ENCODE assay signal across 10 cellular contexts in the genomic region with DNA sequence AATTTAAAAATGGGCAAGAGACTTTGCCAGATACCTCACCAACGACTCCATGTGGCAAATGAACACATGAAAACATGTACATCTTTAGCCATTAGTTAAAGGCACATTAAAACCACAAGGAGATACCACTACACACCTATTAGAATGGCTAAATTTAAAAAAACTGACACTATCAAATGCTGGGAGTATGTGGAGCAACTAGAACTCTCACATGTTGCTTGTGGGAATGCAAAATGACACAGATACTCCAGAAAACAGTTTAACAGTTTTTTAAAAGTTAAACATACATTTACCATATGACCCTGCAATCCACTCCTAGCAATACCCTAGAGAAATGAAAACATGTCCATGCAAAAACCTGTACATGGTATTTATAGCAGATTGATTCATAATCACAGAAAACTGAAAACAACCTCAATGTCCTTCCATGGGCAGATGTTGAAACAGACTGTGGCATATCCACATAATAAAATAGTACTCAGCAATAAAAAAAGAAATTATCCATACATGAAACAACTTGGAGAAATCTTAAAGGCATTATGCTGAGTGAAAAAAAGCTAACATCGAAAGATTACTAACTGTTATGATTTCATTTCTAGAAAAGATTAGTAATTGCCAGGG. TPM values are rescaled to one million over a fixed set of nuclear protein-coding genes. Genes with fewer than 3 reads are reported as not detected.
DNase-seq lines count a peak whose midpoint lies in the region; ATAC-seq and TF ChIP-seq lines count a peak whose summit lies in the region.
"Had no signal": no experiment of that assay in that cellular context is flagged by ENCODE, and none has a peak within 500 bp of the region (broad histone marks: within the 10 kb centered on the region; RNA-seq: fewer than 3 reads in every experiment).

No MANE protein-coding gene starts in this region.

- H3K27ac Mint-ChIP-seq in activated T-cell treated with anti-CD3 and anti-CD28 coated beads, Interleukin-2, amount 50 U/mL, for 72 hours: no peak overlapping the region
- no peak overlapping the region for H3K27ac Mint-ChIP-seq in activated CD4-positive, alpha-beta memory T cell treated with anti-CD3 and anti-CD28 coated beads, Interleukin-2, amount 10 ng/mL, durations not matched to agents 7 days and 5 days
- H3K27ac Mint-ChIP-seq in stimulated activated naive CD8-positive, alpha-beta T cell treated with anti-CD3 and anti-CD28 coated beads, Interleukin-15, amount 100 ng/mL, for 72 hours: no peak overlapping the region

- peaks cover 38% of the 10 kb centered on the region for H3K27me3 Mint-ChIP-seq in activated T-cell treated with anti-CD3 and anti-CD28 coated beads, Interleukin-2, amount 50 U/mL, for 72 hours (ENCODE audit: low read depth)
- H3K27me3 Mint-ChIP-seq in activated CD4-positive, alpha-beta memory T cell treated with anti-CD3 and anti-CD28 coated beads, Interleukin-2, amount 10 ng/mL, durations not matched to agents 7 days and 5 days: peaks cover 19% of the 10 kb centered on the region
- H3K27me3 Mint-ChIP-seq in stimulated activated naive CD8-positive, alpha-beta T cell treated with anti-CD3 and anti-CD28 coated beads, Interleukin-15, amount 100 ng/mL, for 72 hours: peaks cover 31% of the 10 kb centered on the region

- DNase-seq in activated T-cell treated with anti-CD3 and anti-CD28 coated beads, Interleukin-2, amount 50 U/mL, for 72 hours: no peak
- DNase-seq in activated T-cell treated with anti-CD3 and anti-CD28 coated beads for 4 hours (no peak), foreskin fibroblast (no peak), DMS153 (lab: John Stamatoyannopoulos, UW) (no peak), HuH-7 (ENCODE audit: low spot score) (no peak)
- no peak for DNase-seq in activated CD4-positive, alpha-beta memory T cell treated with anti-CD3 and anti-CD28 coated beads, Interleukin-2, amount 10 ng/mL, durations not matched to agents 7 days and 5 days
- no peak for DNase-seq in stimulated activated naive CD8-positive, alpha-beta T cell treated with anti-CD3 and anti-CD28 coated beads, Interleukin-15, amount 100 ng/mL, for 72 hours
- DNase-seq: activated T-cell treated with anti-CD3 and anti-CD28 coated beads, Interleukin-2, amount 50 U/mL, for 48 hours; MV-4-11 had no signal

- CTCF ChIA-PET in activated CD4-positive, alpha-beta memory T cell treated with anti-CD3 and anti-CD28 coated beads, Interleukin-2, amount 10 ng/mL, durations not matched to agents 7 days and 5 days (lab: Charles Lee): no interaction called here

- peaks cover 21% of the 10 kb centered on the region for H3K4me1 Mint-ChIP-seq in activated T-cell treated with anti-CD3 and anti-CD28 coated beads, Interleukin-2, amount 50 U/mL, for 72 hours (ENCODE audit: low read depth)
- H3K4me1 Mint-ChIP-seq in activated CD4-positive, alpha-beta memory T cell treated with anti-CD3 and anti-CD28 coated beads, Interleukin-2, amount 10 ng/mL, durations not matched to agents 7 days and 5 days: peaks cover 26% of the 10 kb centered on the region
- H3K4me1 Mint-ChIP-seq in stimulated activated naive CD8-positive, alpha-beta T cell treated with anti-CD3 and anti-CD28 coated beads, Interleukin-15, amount 100 ng/mL, for 72 hours: peaks cover 42% of the 10 kb centered on the region

- TF ChIP-seq CTCF in foreskin fibroblast (IDR thresholded peaks at IDR 0.05; ENCODE audit: low read depth, low read length): no peak

- H3K4me3 ChIP-seq in foreskin fibroblast (ENCODE audit: low read depth in 1 of 2, low read length in 2 of 2): peak overlapping the region; percentile 86 to 95

- POLR2A ChIA-PET in activated CD4-positive, alpha-beta memory T cell treated with anti-CD3 and anti-CD28 coated beads, Interleukin-2, amount 10 ng/mL, durations not matched to agents 7 days and 5 days (lab: Charles Lee): no interaction called here

- peaks cover 1 to 5% of the 10 kb centered on the region in 2 donors for H3K36me3 Mint-ChIP-seq in activated T-cell treated with anti-CD3 and anti-CD28 coated beads, Interleukin-2, amount 50 U/mL, for 72 hours (ENCODE audit: insufficient read depth in 2 of 2)
- H3K36me3 Mint-ChIP-seq in activated CD4-positive, alpha-beta memory T cell treated with anti-CD3 and anti-CD28 coated beads, Interleukin-2, amount 10 ng/mL, durations not matched to agents 7 days and 5 days (ENCODE audit: low read depth): peaks cover under 1% of the 10 kb centered on the region

- TF ChIP-seq POLR2A in GM18505 (IDR thresholded peaks at IDR 0.05; ENCODE audit: borderline replicate concordance, extremely low read depth, insufficient read depth, insufficient read length): no peak

- peak overlapping the region; percentile 60 to 88 for H3K4me3 Mint-ChIP-seq in activated T-cell treated with anti-CD3 and anti-CD28 coated beads, Interleukin-2, amount 50 U/mL, for 72 hours
- peak overlapping the region; percentile 35 for H3K4me3 Mint-ChIP-seq in activated CD4-positive, alpha-beta memory T cell treated with anti-CD3 and anti-CD28 coated beads, Interleukin-2, amount 10 ng/mL, durations not matched to agents 7 days and 5 days
- H3K4me3 Mint-ChIP-seq in stimulated activated naive CD8-positive, alpha-beta T cell treated with anti-CD3 and anti-CD28 coated beads, Interleukin-15, amount 100 ng/mL, for 72 hours: peak overlapping the region; percentile 14 to 46

- ATAC-seq in activated T-cell treated with anti-CD3 and anti-CD28 coated beads, Interleukin-2, amount 50 U/mL, for 72 hours (replicated peaks in 1 of 2): no peak
- ATAC-seq in stimulated activated naive CD8-positive, alpha-beta T cell treated with anti-CD3 and anti-CD28 coated beads, Interleukin-15, amount 100 ng/mL, for 72 hours: no peak
- no peak for ATAC-seq in GM18505 (IDR thresholded peaks at IDR 0.05; ENCODE audit: unreplicated experiment)

- H3K9me3 Mint-ChIP-seq in activated T-cell treated with anti-CD3 and anti-CD28 coated beads, Interleukin-2, amount 50 U/mL, for 72 hours: no peaks in the 10 kb centered on the region
- H3K9me3 Mint-ChIP-seq in activated CD4-positive, alpha-beta memory T cell treated with anti-CD3 and anti-CD28 coated beads, Interleukin-2, amount 10 ng/mL, durations not matched to agents 7 days and 5 days: peaks cover 2% of the 10 kb centered on the region
- H3K9me3 Mint-ChIP-seq in stimulated activated naive CD8-positive, alpha-beta T cell treated with anti-CD3 and anti-CD28 coated beads, Interleukin-15, amount 100 ng/mL, for 72 hours: no peaks in the 10 kb centered on the region

RNA-seq across cellular contexts. Expression of a gene that starts 1.9 kb away (rescaled TPM):
- total RNA-seq in activated T-cell treated with anti-CD3 and anti-CD28 coated beads, Interleukin-2, amount 50 U/mL, for 72 hours: 1 to 10 TPM; 2.0 to 2.2 TPM
- total RNA-seq in activated CD4-positive, alpha-beta memory T cell treated with anti-CD3 and anti-CD28 coated beads, Interleukin-2, amount 10 ng/mL, durations not matched to agents 7 days and 5 days: 1 to 10 TPM; 3.0 to 3.5 TPM

RNA-seq across cellular contexts. Expression of a gene that starts 48.1 kb away (rescaled TPM):
- total RNA-seq in activated T-cell treated with anti-CD3 and anti-CD28 coated beads, Interleukin-2, amount 50 U/mL, for 72 hours: 1 to 10 TPM; 5.5 to 5.8 TPM
- 1 to 10 TPM; 5.7 to 5.8 TPM for total RNA-seq in activated CD4-positive, alpha-beta memory T cell treated with anti-CD3 and anti-CD28 coated beads, Interleukin-2, amount 10 ng/mL, durations not matched to agents 7 days and 5 days
